In genomic region chr2:44616616-44617266, GRCh38 we compare ENCODE assay signal across 10 cellular contexts.
DNase-seq lines count a peak whose midpoint lies in the region; ATAC-seq, FAIRE-seq and TF ChIP-seq lines count a peak whose summit lies in the region.
"Had no signal": no experiment of that assay in that cellular context is flagged by ENCODE, and none has a peak within 500 bp of the region (broad histone marks: within the 10 kb centered on the region; RNA-seq: fewer than 3 reads in every experiment).

No MANE protein-coding gene starts in this region.

- no peaks in the 10 kb centered on the region for H3K4me1 Mint-ChIP-seq in activated T-helper 17 cell treated with anti-CD3 and anti-CD28 coated beads, Interleukin-2, amount 50 U/mL, for 72 hours

- no peaks in the 10 kb centered on the region for H3K36me3 ChIP-seq in colonic mucosa

- TF ChIP-seq POLR2A in GM12891 (IDR thresholded peaks at IDR 0.05; ENCODE audit: low read depth, low read length) = no peak

- H3K4me3 ChIP-seq in colonic mucosa = no peak overlapping the region

- no peaks in the 10 kb centered on the region for H3K27me3 Mint-ChIP-seq in activated T-helper 17 cell treated with anti-CD3 and anti-CD28 coated beads, Interleukin-2, amount 50 U/mL, for 72 hours
- H3K27me3 Mint-ChIP-seq: activated CD4-positive, alpha-beta memory T cell treated with anti-CD3 and anti-CD28 coated beads for 36 hours had no signal

- DNase-seq in GM12891 (ENCODE audit: insufficient read length, low spot score) = peak; percentile 10
- no peak for DNase-seq in colonic mucosa
- no peak for DNase-seq in HK-2 (ENCODE audit: unreplicated experiment)
- DNase-seq in stimulated activated CD4-positive, alpha-beta T cell treated with anti-CD3 and anti-CD28 coated beads, Interleukin-12 subunit alpha, Interleukin-12 subunit beta, amount 100 ng/mL, for 4 hours = no peak
- DNase-seq: activated CD4-positive, alpha-beta memory T cell treated with anti-CD3 and anti-CD28 coated beads for 36 hours; NCI-H1092 had no signal

- peak; percentile 60 for FAIRE-seq in GM12891 (lab: Jason Lieb, UNC)

- no peaks in the 10 kb centered on the region for H3K9me3 ChIP-seq in colonic mucosa

- H3K27me3 ChIP-seq in colonic mucosa = no peaks in the 10 kb centered on the region

- no peak overlapping the region for H3K9ac ChIP-seq in colonic mucosa (ENCODE audit: low read depth in 2 of 2, low read length in 2 of 2)

- ATAC-seq in GM19351 (IDR thresholded peaks at IDR 0.05; ENCODE audit: unreplicated experiment) (peak; percentile 88), HG03196 (IDR thresholded peaks at IDR 0.05; ENCODE audit: unreplicated experiment) (peak; percentile 66), GM21526 (IDR thresholded peaks at IDR 0.05; ENCODE audit: low FRiP score, unreplicated experiment) (no peak)
- peak; percentile 95 for ATAC-seq in activated T-helper 17 cell treated with anti-CD3 and anti-CD28 coated beads, Interleukin-2, amount 50 U/mL, for 72 hours (replicated peaks)

- H3K9me3 Mint-ChIP-seq in activated T-helper 17 cell treated with anti-CD3 and anti-CD28 coated beads, Interleukin-2, amount 50 U/mL, for 72 hours = no peaks in the 10 kb centered on the region

- H3K4me3 Mint-ChIP-seq in activated T-helper 17 cell treated with anti-CD3 and anti-CD28 coated beads, Interleukin-2, amount 50 U/mL, for 72 hours = no peak overlapping the region
- H3K4me3 Mint-ChIP-seq: activated CD4-positive, alpha-beta memory T cell treated with anti-CD3 and anti-CD28 coated beads for 36 hours had no signal

- H3K27ac Mint-ChIP-seq in activated T-helper 17 cell treated with anti-CD3 and anti-CD28 coated beads, Interleukin-2, amount 50 U/mL, for 72 hours = no peak overlapping the region
- H3K27ac Mint-ChIP-seq: activated CD4-positive, alpha-beta memory T cell treated with anti-CD3 and anti-CD28 coated beads for 36 hours had no signal

- H3K27ac ChIP-seq in colonic mucosa = no peak overlapping the region

- no peak for TF ChIP-seq CTCF in colonic mucosa (IDR thresholded peaks at IDR 0.05)

- intact Hi-C loops in colonic mucosa (cut with DNase I) = no loop called here

- no peaks in the 10 kb centered on the region for H3K4me1 ChIP-seq in colonic mucosa

- H3K36me3 Mint-ChIP-seq in activated T-helper 17 cell treated with anti-CD3 and anti-CD28 coated beads, Interleukin-2, amount 50 U/mL, for 72 hours (ENCODE audit: low read depth) = no peaks in the 10 kb centered on the region
- H3K36me3 Mint-ChIP-seq: activated CD4-positive, alpha-beta memory T cell treated with anti-CD3 and anti-CD28 coated beads for 36 hours had no signal

TF ChIP-seq in GM12891, 5 proteins besides CTCF, POLR2A, EP300 and RAD21:
- TF ChIP-seq TAF1 (IDR thresholded peaks at IDR 0.05; ENCODE audit: low read depth, low read length) = no peak
- 0 out of 2 replicates have a peak, but pooled peaks have one; percentile 23 for TF ChIP-seq SPI1 (IDR thresholded peaks at IDR 0.05; ENCODE audit: low read depth, low read length)
- TF ChIP-seq PAX5 (IDR thresholded peaks at IDR 0.05; ENCODE audit: insufficient read depth, low read length, severe bottlenecking) = no peak
- no peak for TF ChIP-seq POU2F2 (IDR thresholded peaks at IDR 0.05; ENCODE audit: low read depth, low read length)
